8 cellular contexts compared by ENCODE assay signal in the genomic region with DNA sequence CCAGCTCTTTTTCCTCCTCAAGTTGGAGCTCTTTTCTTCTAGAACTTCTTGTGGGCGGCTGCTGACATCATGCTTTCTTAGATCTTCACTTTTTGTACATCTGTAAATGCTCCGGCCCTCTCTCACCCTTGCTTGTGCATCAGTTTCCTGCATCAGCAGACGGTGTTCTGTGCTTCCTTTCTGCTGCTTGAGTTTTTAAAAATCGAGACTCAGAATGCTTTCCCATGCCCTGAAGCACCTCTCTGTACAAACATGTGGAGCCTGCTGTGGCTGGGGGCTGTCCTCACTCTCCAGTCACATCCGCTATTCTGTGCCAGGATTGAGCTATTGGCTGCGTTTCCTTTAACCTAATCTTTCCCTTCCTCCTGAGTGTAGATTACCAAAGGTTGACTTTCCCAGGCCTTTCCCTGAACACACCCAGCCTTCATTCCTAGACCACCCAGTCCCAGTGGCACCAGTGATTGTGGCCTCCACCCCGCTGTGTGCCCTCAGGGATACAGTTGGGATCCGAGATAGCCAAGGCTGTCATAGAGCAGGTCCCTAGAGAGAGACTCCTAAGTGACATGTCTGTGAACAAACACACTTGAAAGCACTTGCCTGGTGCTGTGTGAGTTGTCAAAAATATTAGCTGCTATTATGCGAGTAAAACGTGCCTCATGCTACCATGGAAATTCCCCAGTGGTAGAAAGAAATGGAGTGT. TPM values are rescaled to one million over a fixed set of nuclear protein-coding genes. Genes with fewer than 3 reads are reported as not detected.
DNase-seq lines count a peak whose midpoint lies in the region; ATAC-seq and TF ChIP-seq lines count a peak whose summit lies in the region.

No MANE protein-coding gene starts in this region.

- no peaks in the 10 kb centered on the region for H3K27me3 ChIP-seq in CD8-positive, alpha-beta memory T cell (ENCODE audit: insufficient read depth, low read length, poor library complexity, severe bottlenecking)
- no peaks in the 10 kb centered on the region for H3K27me3 ChIP-seq in psoas muscle (ENCODE audit: insufficient read depth in 3 of 3, low read length in 2 of 3)

- H3K36me3 Mint-ChIP-seq in CD8-positive, alpha-beta memory T cell: peaks cover 0 to 51% (median 11%) of the 10 kb centered on the region in 3 donors
- peaks cover 23% of the 10 kb centered on the region for H3K36me3 Mint-ChIP-seq in activated CD4-positive, alpha-beta memory T cell treated with anti-CD3 and anti-CD28 coated beads for 36 hours

- H3K27me3 Mint-ChIP-seq in CD8-positive, alpha-beta memory T cell: no peaks in the 10 kb centered on the region
- no peaks in the 10 kb centered on the region for H3K27me3 Mint-ChIP-seq in activated CD4-positive, alpha-beta memory T cell treated with anti-CD3 and anti-CD28 coated beads for 36 hours

- peak overlapping the region in 6 of 7 donors; percentile 2 to 41 (median 16) for H3K4me3 Mint-ChIP-seq in CD8-positive, alpha-beta memory T cell
- H3K4me3 Mint-ChIP-seq in activated CD4-positive, alpha-beta memory T cell treated with anti-CD3 and anti-CD28 coated beads for 36 hours: peak overlapping the region; percentile 27

- POLR2A ChIA-PET in CD8-positive, alpha-beta memory T cell (lab: Charles Lee): interaction anchor here (0.5 kb wide), 1 partner anchor 62 kb away, joined by 3 read pairs; no protein-coding TSS in a partner anchor
- POLR2A ChIA-PET in activated CD4-positive, alpha-beta memory T cell treated with anti-CD3 and anti-CD28 coated beads for 36 hours (lab: Charles Lee): interaction anchor here (1.0 to 1.2 kb wide), 2 partner anchors 33 to 178 kb away, joined by 3 to 5 read pairs; no protein-coding TSS in a partner anchor

- H3K9me3 Mint-ChIP-seq in CD8-positive, alpha-beta memory T cell: no peaks in the 10 kb centered on the region
- H3K9me3 Mint-ChIP-seq in activated CD4-positive, alpha-beta memory T cell treated with anti-CD3 and anti-CD28 coated beads for 36 hours: no peaks in the 10 kb centered on the region

- no peaks in the 10 kb centered on the region for H3K9me3 ChIP-seq in CD8-positive, alpha-beta memory T cell (ENCODE audit: low read length)
- H3K9me3 ChIP-seq in psoas muscle: no peaks in the 10 kb centered on the region

- DNase-seq in CD8-positive, alpha-beta memory T cell: peak in 2 of 5 donors; percentile 24 to 50
- peak; percentile 69 for DNase-seq in activated CD4-positive, alpha-beta memory T cell treated with anti-CD3 and anti-CD28 coated beads for 36 hours
- DNase-seq in psoas muscle (no peak), NCI-H146 (lab: John Stamatoyannopoulos, UW) (no peak)

- H3K27ac Mint-ChIP-seq in CD8-positive, alpha-beta memory T cell: peak overlapping the region; percentile 17 to 91 (median 82)
- H3K27ac Mint-ChIP-seq in activated CD4-positive, alpha-beta memory T cell treated with anti-CD3 and anti-CD28 coated beads for 36 hours: peak overlapping the region; percentile 82

- no peak overlapping the region for H3K27ac ChIP-seq in CD8-positive, alpha-beta memory T cell (ENCODE audit: low read depth, low read length)
- peak overlapping the region; percentile 52 for H3K27ac ChIP-seq in psoas muscle

- no peak for TF ChIP-seq CTCF in psoas muscle (IDR thresholded peaks at IDR 0.05)

- 52 to 61% (median 55%) methylated on average over 10 of the region's 10 CpGs for WGBS in psoas muscle, 3 donors

- H3K36me3 ChIP-seq in CD8-positive, alpha-beta memory T cell (ENCODE audit: insufficient read depth, low read length): peaks cover 14% of the 10 kb centered on the region
- H3K36me3 ChIP-seq in psoas muscle (ENCODE audit: insufficient read depth in 1 of 2, low read depth in 1 of 2): peaks cover 3 to 46% of the 10 kb centered on the region in 2 donors

- H3K4me1 ChIP-seq in CD8-positive, alpha-beta memory T cell (ENCODE audit: insufficient read depth, low read length): peaks cover 14% of the 10 kb centered on the region
- H3K4me1 ChIP-seq in psoas muscle: no peaks in the 10 kb centered on the region

- peak; percentile 46 for ATAC-seq in esophagus mucosa
- ATAC-seq in psoas muscle: peak in 3 of 4 donors; percentile 26 to 43 (median 36)
- ATAC-seq in HG02973 (IDR thresholded peaks at IDR 0.05; ENCODE audit: unreplicated experiment): no peak
- ATAC-seq in GM18502 (IDR thresholded peaks at IDR 0.05; ENCODE audit: poor library complexity, unreplicated experiment): no peak
- ATAC-seq in GM21529 (IDR thresholded peaks at IDR 0.05; ENCODE audit: unreplicated experiment): no peak

- intact Hi-C loops in activated CD4-positive, alpha-beta memory T cell treated with anti-CD3 and anti-CD28 coated beads for 36 hours (cut with micrococcal nuclease): loop anchor here (1.0 kb wide), 1 partner anchor 32 kb away; no protein-coding TSS in a partner anchor
- intact Hi-C loops in psoas muscle (cut with DNase I): no loop called here

- CTCF ChIA-PET in CD8-positive, alpha-beta memory T cell (lab: Charles Lee): no interaction called here
- CTCF ChIA-PET in activated CD4-positive, alpha-beta memory T cell treated with anti-CD3 and anti-CD28 coated beads for 36 hours (lab: Charles Lee): interaction anchor here (1.1 to 1.6 kb wide), 4 partner anchors 32 to 246 kb away, joined by 3 to 6 read pairs (median 4); no protein-coding TSS in a partner anchor

- no peak overlapping the region for H3K4me3 ChIP-seq in CD8-positive, alpha-beta memory T cell (ENCODE audit: low read length)
- no peak overlapping the region for H3K4me3 ChIP-seq in psoas muscle

- peaks cover 24 to 28% (median 24%) of the 10 kb centered on the region in 3 donors for H3K4me1 Mint-ChIP-seq in CD8-positive, alpha-beta memory T cell
- H3K4me1 Mint-ChIP-seq in activated CD4-positive, alpha-beta memory T cell treated with anti-CD3 and anti-CD28 coated beads for 36 hours (ENCODE audit: low read depth): peaks cover 26% of the 10 kb centered on the region

RNA-seq across cellular contexts. Expression of gene TNIP2, which starts 41.9 kb away (rescaled TPM):
- 10 to 100 TPM; 87.7 to 92.3 TPM for total RNA-seq in CD8-positive, alpha-beta memory T cell
- polyA plus RNA-seq in CD8-positive, alpha-beta memory T cell: 57.4 TPM
- 10 to 100 TPM; 74.2 to 77.5 TPM for total RNA-seq in activated CD4-positive, alpha-beta memory T cell treated with anti-CD3 and anti-CD28 coated beads for 36 hours
- total RNA-seq in esophagus mucosa (25.1 TPM), psoas muscle (10 to 100 TPM; 16.3 to 44.6 (median 32.4) TPM)
- polyA plus RNA-seq in psoas muscle: 10 to 100 TPM; 45.9 to 66.2 (median 59.5) TPM

Comparison
In these comparisons a context has a peak if more than half of its experiments do, and no peak if none do; other contexts are left out.
1. ATAC-seq: peak in esophagus mucosa (single experiment) and psoas muscle (3 of 4); none in HG02973 (single experiment), GM18502 (single experiment) and GM21529 (single experiment).